8 cellular contexts compared by ENCODE assay signal in genomic region chr9:16727452-16728127, GRCh38.
DNase-seq lines count a peak whose midpoint lies in the region; ATAC-seq, FAIRE-seq and TF ChIP-seq lines count a peak whose summit lies in the region.

No MANE protein-coding gene starts in this region.

- H3K27me3 ChIP-seq in bronchial epithelial cell (ENCODE audit: control insufficient read depth, insufficient read depth, low read length), result peaks cover 15% of the 10 kb centered on the region
- no peaks in the 10 kb centered on the region for H3K27me3 ChIP-seq in kidney epithelial cell (ENCODE audit: control insufficient read depth, insufficient read depth, low read length)
- H3K27me3 ChIP-seq in testis, result no peaks in the 10 kb centered on the region

- intact Hi-C loops in testis (cut with DNase I; ENCODE audit: low total_unique reads), result loop anchor here (10.0 kb wide), 1 partner anchor 137 kb away; no protein-coding TSS in a partner anchor

- DNase-seq in LNCaP clone FGC (ENCODE audit: low read depth) (no peak), bronchial epithelial cell (ENCODE audit: low read depth) (no peak), kidney epithelial cell (ENCODE audit: low read depth) (no peak), testis (no peak), T-helper 2 cell (no peak), SKM-1 (lab: John Stamatoyannopoulos, UW; ENCODE audit: unreplicated experiment) (no peak), SW480 (ENCODE audit: low spot score) (no peak)

- peak overlapping the region; percentile 84 for H3K27ac ChIP-seq in testis

- no peak for FAIRE-seq in bronchial epithelial cell (lab: Jason Lieb, UNC)

- no peak for TF ChIP-seq CTCF in LNCaP clone FGC (IDR thresholded peaks at IDR 0.05; ENCODE audit: control insufficient read depth, extremely low read depth, insufficient read depth)
- TF ChIP-seq CTCF in bronchial epithelial cell (IDR thresholded peaks at IDR 0.05; ENCODE audit: insufficient read depth, low read length, severe bottlenecking), result no peak
- no peak for TF ChIP-seq CTCF in kidney epithelial cell (IDR thresholded peaks at IDR 0.05; ENCODE audit: insufficient read depth, low read length, poor library complexity, severe bottlenecking)
- TF ChIP-seq CTCF in testis (IDR thresholded peaks at IDR 0.05), result no peak

- H3K36me3 ChIP-seq in bronchial epithelial cell (ENCODE audit: control insufficient read depth, insufficient read depth, low read length), result no peaks in the 10 kb centered on the region
- H3K36me3 ChIP-seq in kidney epithelial cell (ENCODE audit: control insufficient read depth, insufficient read depth, low read length), result no peaks in the 10 kb centered on the region
- H3K36me3 ChIP-seq in testis (ENCODE audit: low read depth, missing control alignments), result no peaks in the 10 kb centered on the region

- no peak for ATAC-seq in GM19324 (IDR thresholded peaks at IDR 0.05; ENCODE audit: low FRiP score, unreplicated experiment)

- no peaks in the 10 kb centered on the region for H3K9me3 ChIP-seq in testis

- peaks cover 11% of the 10 kb centered on the region for H3K4me1 ChIP-seq in testis

- TF ChIP-seq POLR2A in testis (IDR thresholded peaks at IDR 0.05), result no peak

- peak overlapping the region; percentile 41 for H3K4me3 ChIP-seq in LNCaP clone FGC (ENCODE audit: low read depth, low read length)
- peak overlapping the region; percentile 36 for H3K4me3 ChIP-seq in bronchial epithelial cell (ENCODE audit: low read depth, low read length)
- H3K4me3 ChIP-seq in kidney epithelial cell (ENCODE audit: low read depth, low read length), result peak overlapping the region; percentile 60
- H3K4me3 ChIP-seq in testis, result peak overlapping the region; percentile 53 to 72

- WGBS in testis, 2 donors, result 5 to 15% methylated on average over 6 of the region's 6 CpGs
